ENCODE assay signal across 10 cellular contexts in the genomic region with DNA sequence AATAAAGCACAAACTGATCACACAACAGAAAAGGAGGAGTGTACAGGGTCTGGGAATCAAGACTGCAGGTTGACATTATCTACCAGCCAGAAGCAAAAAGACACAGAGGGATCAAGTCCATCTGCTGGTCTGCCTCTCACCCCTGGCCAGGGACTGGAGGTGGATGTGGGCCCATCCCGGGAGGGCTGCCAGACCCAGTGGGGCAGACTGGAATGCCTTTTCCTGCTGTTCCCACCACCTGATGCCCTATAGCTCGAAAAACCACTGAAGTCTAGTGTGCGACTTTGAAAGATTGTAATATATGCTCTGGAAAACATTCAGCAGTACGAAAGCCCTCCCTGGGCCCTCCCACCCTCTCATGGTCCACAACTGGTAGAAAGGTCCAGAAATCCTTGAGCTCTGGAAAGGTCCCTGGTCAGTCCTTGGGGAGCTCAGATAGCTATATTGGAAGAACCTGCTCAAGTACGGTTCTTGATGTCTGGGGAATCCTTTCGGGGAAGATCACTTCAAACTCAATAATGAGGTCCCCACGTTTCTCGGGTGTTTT. TPM values are rescaled to one million over a fixed set of nuclear protein-coding genes. Genes with fewer than 3 reads are reported as not detected.
DNase-seq lines count a peak whose midpoint lies in the region; ATAC-seq and TF ChIP-seq lines count a peak whose summit lies in the region.
"Had no signal": no experiment of that assay in that cellular context is flagged by ENCODE, and none has a peak within 500 bp of the region (broad histone marks: within the 10 kb centered on the region; RNA-seq: fewer than 3 reads in every experiment).

No MANE protein-coding gene starts in this region.

- no peaks in the 10 kb centered on the region for H3K9me3 ChIP-seq in CD8-positive, alpha-beta memory T cell (ENCODE audit: low read length)
- H3K9me3 ChIP-seq in RWPE2 (ENCODE audit: severe bottlenecking), result no peaks in the 10 kb centered on the region
- H3K9me3 ChIP-seq in osteoblast (ENCODE audit: low read depth, low read length), result no peaks in the 10 kb centered on the region

- CTCF ChIA-PET in CD8-positive, alpha-beta memory T cell (lab: Charles Lee), result interaction anchor here (0.7 to 6.2 kb wide), 5 partner anchors 9 to 379 kb away, joined by 3 to 65 read pairs (median 3); a partner anchor contains a TSS

- peaks cover 55 to 61% (median 56%) of the 10 kb centered on the region in 3 donors for H3K4me1 Mint-ChIP-seq in CD8-positive, alpha-beta memory T cell

- H2AFZ ChIP-seq in osteoblast (ENCODE audit: low read length), result no peak overlapping the region

- peak overlapping the region; percentile 92 for H3K4me2 ChIP-seq in osteoblast (ENCODE audit: insufficient read depth, low read length)

- peak overlapping the region; percentile 93 to 98 (median 95) for H3K4me3 Mint-ChIP-seq in CD8-positive, alpha-beta memory T cell

- H3K27ac ChIP-seq in CD8-positive, alpha-beta memory T cell (ENCODE audit: low read depth, low read length), result peak overlapping the region; percentile 98
- H3K27ac ChIP-seq in RWPE2 (ENCODE audit: poor library complexity, severe bottlenecking) (peak overlapping the region; percentile 98), epithelial cell of prostate (peak overlapping the region; percentile 98), osteoblast (ENCODE audit: low read depth, low read length) (no peak overlapping the region)

- DNase-seq in CD8-positive, alpha-beta memory T cell, result no peak
- DNase-seq in RWPE2 (ENCODE audit: low spot score), result no peak
- no peak for DNase-seq in epithelial cell of prostate (ENCODE audit: low read depth, low spot score)
- peak; percentile 36 for DNase-seq in osteoblast (ENCODE audit: insufficient read length, low spot score, missing footprints)
- no peak for DNase-seq in COLO829 (ENCODE audit: low spot score)
- DNase-seq in kidney glomerular epithelial cell (lab: John Stamatoyannopoulos, UW), result no peak
- DNase-seq: activated CD8-positive, alpha-beta memory T cell treated with anti-CD3 and anti-CD28 coated beads, Interleukin-2, amount 50 U/mL, for 4 hours; NCI-H82 had no signal

- peaks cover 0 to 15% of the 10 kb centered on the region in 2 donors for H3K27me3 Mint-ChIP-seq in CD8-positive, alpha-beta memory T cell

- POLR2A ChIA-PET in CD8-positive, alpha-beta memory T cell (lab: Charles Lee), result interaction anchor here (0.6 to 9.7 kb wide), 2 partner anchors 10 to 20 kb away, joined by 4 to 175 read pairs; no protein-coding TSS in a partner anchor

- H4K20me1 ChIP-seq in osteoblast (ENCODE audit: insufficient read depth, low read length), result peaks cover 29% of the 10 kb centered on the region

- H3K9me3 Mint-ChIP-seq in CD8-positive, alpha-beta memory T cell, result no peaks in the 10 kb centered on the region

- peaks cover 60% of the 10 kb centered on the region for H3K4me1 ChIP-seq in CD8-positive, alpha-beta memory T cell (ENCODE audit: insufficient read depth, low read length)
- H3K4me1 ChIP-seq in RWPE2 (ENCODE audit: insufficient read depth, poor library complexity, severe bottlenecking) (peaks cover 24% of the 10 kb centered on the region), osteoblast (ENCODE audit: insufficient read depth, low read length) (peaks cover 35% of the 10 kb centered on the region)

- peak overlapping the region; percentile 98 for H3K4me3 ChIP-seq in CD8-positive, alpha-beta memory T cell (ENCODE audit: low read length)
- H3K4me3 ChIP-seq in RWPE2 (ENCODE audit: severe bottlenecking) (peak overlapping the region; percentile 80), osteoblast (ENCODE audit: insufficient read depth, low read length) (peak overlapping the region; percentile 93)

- peak overlapping the region; percentile 54 to 97 (median 93) for H3K27ac Mint-ChIP-seq in CD8-positive, alpha-beta memory T cell

- no peaks in the 10 kb centered on the region for H3K27me3 ChIP-seq in CD8-positive, alpha-beta memory T cell (ENCODE audit: insufficient read depth, low read length, poor library complexity, severe bottlenecking)
- no peaks in the 10 kb centered on the region for H3K27me3 ChIP-seq in RWPE2 (ENCODE audit: insufficient read depth, poor library complexity, severe bottlenecking)
- no peaks in the 10 kb centered on the region for H3K27me3 ChIP-seq in osteoblast (ENCODE audit: insufficient read depth, low read length)

- peaks cover 35% of the 10 kb centered on the region for H3K36me3 ChIP-seq in CD8-positive, alpha-beta memory T cell (ENCODE audit: insufficient read depth, low read length)
- peaks cover 35% of the 10 kb centered on the region for H3K36me3 ChIP-seq in RWPE2 (ENCODE audit: low read depth)
- peaks cover 27% of the 10 kb centered on the region for H3K36me3 ChIP-seq in osteoblast (ENCODE audit: insufficient read depth, low read length)

- H3K79me2 ChIP-seq in osteoblast (ENCODE audit: insufficient read depth, low read length), result peaks cover 40% of the 10 kb centered on the region

- no peak for ATAC-seq in RWPE2 (ENCODE audit: low read depth)
- no peak for ATAC-seq in GM18502 (IDR thresholded peaks at IDR 0.05; ENCODE audit: poor library complexity, unreplicated experiment)
- no peak for ATAC-seq in HG03039 (IDR thresholded peaks at IDR 0.05; ENCODE audit: unreplicated experiment)

- H3K36me3 Mint-ChIP-seq in CD8-positive, alpha-beta memory T cell, result peaks cover 17 to 49% (median 25%) of the 10 kb centered on the region in 3 donors

- TF ChIP-seq CTCF in RWPE2 (IDR thresholded peaks at IDR 0.05; ENCODE audit: poor library complexity, severe bottlenecking), result no peak
- TF ChIP-seq CTCF in osteoblast (IDR thresholded peaks at IDR 0.05; ENCODE audit: extremely low read depth, low read depth, low read length), result no peak

RNA-seq across cellular contexts. Expression of a gene that starts 2.6 kb away (rescaled TPM):
- total RNA-seq in CD8-positive, alpha-beta memory T cell, result 100 to 1,000 TPM in 1 of 2 experiments, 10 to 100 TPM in 1; 98.6 to 103 TPM
- 385 TPM for polyA plus RNA-seq in CD8-positive, alpha-beta memory T cell
- total RNA-seq in osteoblast, result 65.1 and 70.9 TPM in 2 replicates

RNA-seq across cellular contexts. Expression of a gene that starts 13.8 kb away (rescaled TPM):
- 100 to 1,000 TPM; 114 to 123 TPM for total RNA-seq in CD8-positive, alpha-beta memory T cell
- 268 TPM for polyA plus RNA-seq in CD8-positive, alpha-beta memory T cell
- 40.1 and 41.6 TPM in 2 replicates for total RNA-seq in osteoblast

RNA-seq across cellular contexts. Expression of a gene that starts 19.6 kb away (rescaled TPM):
- total RNA-seq in CD8-positive, alpha-beta memory T cell, result 10 to 100 TPM; 32.7 to 36.7 TPM
- 43.4 TPM for polyA plus RNA-seq in CD8-positive, alpha-beta memory T cell
- total RNA-seq in osteoblast, result 114 and 115 TPM in 2 replicates

RNA-seq across cellular contexts. Expression of a gene that starts 40.4 kb away (rescaled TPM):
- total RNA-seq in CD8-positive, alpha-beta memory T cell, result not detected
- not detected for polyA plus RNA-seq in CD8-positive, alpha-beta memory T cell
- 0.72 and 0.88 TPM in 2 replicates for total RNA-seq in osteoblast

RNA-seq across cellular contexts. Expression of a gene that starts 56.3 kb away (rescaled TPM):
- 100 to 1,000 TPM; 123 to 126 TPM for total RNA-seq in CD8-positive, alpha-beta memory T cell
- 235 TPM for polyA plus RNA-seq in CD8-positive, alpha-beta memory T cell
- total RNA-seq in osteoblast, result 219 and 227 TPM in 2 replicates
